In the genomic region with DNA sequence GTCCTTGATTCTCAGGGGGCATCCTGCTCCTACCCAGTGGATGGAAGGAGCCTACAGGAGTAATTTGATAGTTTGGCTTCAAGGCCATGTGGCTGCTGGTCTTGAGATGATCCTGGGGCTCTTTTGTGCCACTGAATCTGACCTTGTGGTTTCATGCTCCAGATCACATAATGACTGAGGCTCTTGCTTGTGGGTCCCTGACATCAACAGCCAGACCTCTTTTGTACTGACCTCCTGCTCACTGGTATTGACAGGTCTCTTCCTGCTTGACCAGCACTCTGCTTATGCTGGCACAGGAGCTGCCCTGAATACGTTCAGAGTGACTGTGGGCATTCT, we compare ENCODE assay signal across 19 cellular contexts. TPM values are rescaled to one million over a fixed set of nuclear protein-coding genes. Genes with fewer than 3 reads are reported as not detected.
DNase-seq lines count a peak whose midpoint lies in the region; ATAC-seq and TF ChIP-seq lines count a peak whose summit lies in the region.
"Had no signal": no experiment of that assay in that cellular context is flagged by ENCODE, and none has a peak within 500 bp of the region (broad histone marks: within the 10 kb centered on the region; RNA-seq: fewer than 3 reads in every experiment).

No MANE protein-coding gene starts in this region.

- H3K9me3 Mint-ChIP-seq in activated naive CD8-positive, alpha-beta T cell treated with anti-CD3 and anti-CD28 coated beads, Interleukin-2, amount 50 U/mL, for 24 hours = peaks cover 8% of the 10 kb centered on the region

- H3K27ac Mint-ChIP-seq in activated naive CD8-positive, alpha-beta T cell treated with anti-CD3 and anti-CD28 coated beads, Interleukin-2, amount 50 U/mL, for 24 hours = no peak overlapping the region
- H3K27ac Mint-ChIP-seq: CD4-positive, alpha-beta T cell; H9 had no signal

- DNase-seq in GM12865 (ENCODE audit: low read depth) = peak; percentile 79
- no peak for DNase-seq in body of pancreas
- DNase-seq in renal cortical epithelial cell (ENCODE audit: low read depth) = peak; percentile 17
- no peak for DNase-seq in UCSD-AML1 (lab: John Stamatoyannopoulos, UW; ENCODE audit: unreplicated experiment)
- no peak for DNase-seq in activated naive CD8-positive, alpha-beta T cell treated with anti-CD3 and anti-CD28 coated beads, Interleukin-2, amount 50 U/mL, for 24 hours
- DNase-seq: ACHN; AML-193; CD4-positive, alpha-beta T cell; H9; NCI-H146; NCI-H226; NCI-H524 treated with DMSO at 0.1 percent for 48 hours; SHP77 treated with DMSO at 0.1 percent for 48 hours; T-helper 1 cell had no signal

- peaks cover 2% of the 10 kb centered on the region for H3K36me3 Mint-ChIP-seq in activated naive CD8-positive, alpha-beta T cell treated with anti-CD3 and anti-CD28 coated beads, Interleukin-2, amount 50 U/mL, for 24 hours (ENCODE audit: low read depth)

- 60 to 75% methylated on average over 1 of the region's 1 CpG for WGBS in body of pancreas, 2 donors

- no peaks in the 10 kb centered on the region for H3K9me3 ChIP-seq in body of pancreas

- no peaks in the 10 kb centered on the region for H3K27me3 ChIP-seq in body of pancreas

- no peak for TF ChIP-seq POLR2A in body of pancreas (IDR thresholded peaks at IDR 0.05)

- peaks cover 14% of the 10 kb centered on the region for H3K4me1 Mint-ChIP-seq in activated naive CD8-positive, alpha-beta T cell treated with anti-CD3 and anti-CD28 coated beads, Interleukin-2, amount 50 U/mL, for 24 hours
- H3K4me1 Mint-ChIP-seq: H9 had no signal

- peak; percentile 28 for ATAC-seq in HG02759 (IDR thresholded peaks at IDR 0.05; ENCODE audit: unreplicated experiment)
- ATAC-seq in body of pancreas = peak; percentile 12
- ATAC-seq in HG03045 (IDR thresholded peaks at IDR 0.05; ENCODE audit: unreplicated experiment) = no peak
- no peak for ATAC-seq in activated naive CD8-positive, alpha-beta T cell treated with anti-CD3 and anti-CD28 coated beads, Interleukin-2, amount 50 U/mL, for 24 hours
- ATAC-seq: K562, SK-N-SH treated with all-trans-retinoic acid at 6 μM for 48 hours had no signal

- no peak overlapping the region for H3K4me3 Mint-ChIP-seq in activated naive CD8-positive, alpha-beta T cell treated with anti-CD3 and anti-CD28 coated beads, Interleukin-2, amount 50 U/mL, for 24 hours
- H3K4me3 Mint-ChIP-seq: CD4-positive, alpha-beta T cell; H9 had no signal

- H3K4me3 ChIP-seq in GM12865 (ENCODE audit: low read depth, low read length) (no peak overlapping the region), body of pancreas (no peak overlapping the region)
- H3K4me3 ChIP-seq: K562 had no signal

- intact Hi-C loops in body of pancreas (cut with DNase I) = no loop called here

- TF ChIP-seq CTCF in GM12865 (IDR thresholded peaks at IDR 0.05; ENCODE audit: insufficient read depth, low read depth, low read length, missing control alignments) = no peak
- TF ChIP-seq CTCF in body of pancreas (IDR thresholded peaks at IDR 0.05) = no peak

- H3K27me3 Mint-ChIP-seq in activated naive CD8-positive, alpha-beta T cell treated with anti-CD3 and anti-CD28 coated beads, Interleukin-2, amount 50 U/mL, for 24 hours = no peaks in the 10 kb centered on the region
- H3K27me3 Mint-ChIP-seq: CD4-positive, alpha-beta T cell had no signal

- H3K36me3 ChIP-seq in body of pancreas (replicated peaks in 1 of 2; ENCODE audit: insufficient read depth in 1 of 2, low read depth in 2 of 2) = no peaks in the 10 kb centered on the region

- peak overlapping the region in 2 of 4 donors; percentile 21 to 36 for H3K27ac ChIP-seq in body of pancreas

- peaks cover 41% of the 10 kb centered on the region for H3K4me1 ChIP-seq in body of pancreas

RNA-seq across cellular contexts. Expression of a gene that starts 23.2 kb away (rescaled TPM):
- total RNA-seq in body of pancreas (under 1 TPM; 0.52 to 0.99 TPM), renal cortical epithelial cell (not detected in 2 replicates)
- total RNA-seq: CD4-positive, alpha-beta T cell; G401 had no signal

RNA-seq across cellular contexts. Expression of a gene that starts 34.2 kb away (rescaled TPM):
- total RNA-seq in body of pancreas (100 to 1,000 TPM; 150 to 237 TPM), renal cortical epithelial cell (51.2 and 55.9 TPM in 2 replicates)

RNA-seq across cellular contexts. Expression of a gene that starts 34.4 kb away (rescaled TPM):
- total RNA-seq in body of pancreas (1 to 10 TPM; 1.3 to 3.3 TPM), renal cortical epithelial cell (under 0.01 TPM in 1 of 2 replicates, not detected in the other)

RNA-seq across cellular contexts. Expression of a gene that starts 45.7 kb away (rescaled TPM):
- total RNA-seq in body of pancreas (10 to 100 TPM; 11.7 to 43.2 TPM), renal cortical epithelial cell (3.6 and 13.5 TPM in 2 replicates)

RNA-seq across cellular contexts. Expression of a gene that starts 50.2 kb away (rescaled TPM):
- 1 to 10 TPM in 1 of 2 donors, under 1 TPM in 1; 0.33 to 1.6 TPM for total RNA-seq in body of pancreas
- 0.69 and 1.8 TPM in 2 replicates for total RNA-seq in renal cortical epithelial cell

Comparison
In these comparisons a context has a peak if more than half of its experiments do, and no peak if none do; other contexts are left out.
1. DNase-seq: peak in GM12865 (single experiment) and renal cortical epithelial cell (single experiment); none in body of pancreas (0 of 4), UCSD-AML1 (single experiment) and activated naive CD8-positive, alpha-beta T cell treated with anti-CD3 and anti-CD28 coated beads, Interleukin-2, amount 50 U/mL, for 24 hours (single experiment).
2. ATAC-seq: peak in HG02759 (single experiment) and body of pancreas (single experiment); none in HG03045 (single experiment) and activated naive CD8-positive, alpha-beta T cell treated with anti-CD3 and anti-CD28 coated beads, Interleukin-2, amount 50 U/mL, for 24 hours (single experiment).